ENCODE assay signal across 29 cellular contexts in the genomic region with DNA sequence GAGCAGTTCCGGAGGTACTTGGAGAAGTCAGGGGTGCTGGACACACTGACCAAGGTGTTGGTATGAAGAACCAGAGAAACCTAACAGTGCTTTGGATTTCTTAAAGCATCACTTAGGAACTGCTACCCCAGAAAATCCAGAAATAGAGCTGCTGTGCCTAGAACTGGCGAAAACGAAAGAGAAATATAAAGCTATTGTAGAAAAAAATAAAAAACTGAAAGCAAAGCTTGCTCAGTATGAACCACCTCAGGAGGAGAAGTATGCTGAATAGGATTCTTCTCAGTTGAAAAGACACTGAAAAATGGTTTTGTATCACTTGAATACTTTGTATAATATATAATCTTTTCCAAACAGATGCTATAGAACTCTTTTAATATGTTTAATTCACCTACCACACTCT.
"Had no signal": no experiment of that assay in that cellular context is flagged by ENCODE, and none has a peak within 500 bp of the region (broad histone marks: within the 10 kb centered on the region; RNA-seq: fewer than 3 reads in every experiment).

No MANE protein-coding gene starts in this region.

- DNase-seq: Kasumi-1, KG1, MG63, MV-4-11, NCI-H1092, NCI-H1105, NCI-H1417 treated with DMSO at 0.1 percent for 48 hours, NCI-H1436 treated with DMSO at 0.1 percent for 48 hours, NCI-H1694 treated with DMSO at 0.1 percent for 48 hours, NCI-H187 treated with DMSO at 0.1 percent for 48 hours, NCI-H2029, NCI-H2171, NCI-H226, NCI-H446, NCI-H510A treated with DMSO at 0.1 percent for 48 hours, NCI-H524 treated with DMSO at 0.1 percent for 48 hours, NCI-H526 treated with DMSO at 0.1 percent for 48 hours, NCI-H774, PC-9, SHP77, SIG-M5, SJCRH30, T-cell had no signal

- H3K9me3 ChIP-seq: MG63, SJCRH30 had no signal

- H3K27me3 ChIP-seq: MG63, SJCRH30 had no signal

- H3K4me3 ChIP-seq: K562, MG63, PC-9, SJCRH30, SK-N-MC had no signal

- H3K4me1 ChIP-seq: SJCRH30 had no signal

- ATAC-seq: K562, Panc1, Right ventricle myocardium inferior, SK-N-SH treated with all-trans-retinoic acid at 6 μM for 48 hours, T-cell had no signal

- H3K27ac ChIP-seq: PC-9, RWPE1, SJCRH30, SK-N-MC had no signal

- H2AFZ ChIP-seq: PC-9 had no signal

- H3K4me2 ChIP-seq: PC-9 had no signal

- H3K36me3 ChIP-seq: MG63, SJCRH30 had no signal
